ENCODE assay signal across 14 cellular contexts in the genomic region with DNA sequence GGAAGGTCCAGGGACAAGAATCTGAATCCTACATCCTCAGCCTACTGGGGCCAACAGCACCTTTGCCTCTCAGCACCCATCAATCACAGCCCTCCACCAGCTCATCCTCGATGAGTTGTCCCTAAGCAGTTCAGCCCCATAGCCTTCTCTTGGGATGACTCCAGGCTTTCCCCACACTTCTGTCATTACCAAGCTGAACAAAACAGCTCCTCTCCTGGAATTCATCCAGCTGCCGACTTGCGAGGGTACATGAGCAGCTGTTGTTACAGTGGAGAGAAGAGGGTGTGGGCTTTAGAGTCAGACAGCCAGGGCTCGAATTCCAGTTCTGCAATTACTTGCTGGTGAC.
A peak's percentile ranks its signal among the peaks of the same experiment; 100 is the strongest.
DNase-seq lines count a peak whose midpoint lies in the region; ATAC-seq and TF ChIP-seq lines count a peak whose summit lies in the region.
"Had no signal": no experiment of that assay in that cellular context is flagged by ENCODE, and none has a peak within 500 bp of the region (broad histone marks: within the 10 kb centered on the region; RNA-seq: fewer than 3 reads in every experiment).

No MANE protein-coding gene starts in this region.

- peaks cover 9% of the 10 kb centered on the region for H3K9me3 Mint-ChIP-seq in T-helper 2 cell treated with Interferon-gamma antibody and Interleukin-4, amounts not matched to agents 5 μg/mL and 100 μg/mL, for 36 hours

- H3K4me3 ChIP-seq in mucosa of descending colon: no peak overlapping the region
- H3K4me3 ChIP-seq: GM12878, upper lobe of left lung had no signal

- peak; percentile 29 for ATAC-seq in mucosa of descending colon
- no peak for ATAC-seq in GM21723 (IDR thresholded peaks at IDR 0.05; ENCODE audit: unreplicated experiment)
- ATAC-seq in HG03135 (IDR thresholded peaks at IDR 0.05; ENCODE audit: unreplicated experiment): no peak
- ATAC-seq: activated CD8-positive, alpha-beta memory T cell treated with anti-CD3 and anti-CD28 coated beads, Interleukin-2, amount 10 ng/mL, durations not matched to agents 7 days and 5 days; GM12878 had no signal

- H3K4me1 Mint-ChIP-seq in T-helper 2 cell treated with Interferon-gamma antibody and Interleukin-4, amounts not matched to agents 5 μg/mL and 100 μg/mL, for 36 hours (ENCODE audit: low read depth): no peaks in the 10 kb centered on the region
- H3K4me1 Mint-ChIP-seq: activated CD8-positive, alpha-beta memory T cell treated with anti-CD3 and anti-CD28 coated beads, Interleukin-2, amount 10 ng/mL, durations not matched to agents 7 days and 5 days; endodermal cell had no signal

- no peak for TF ChIP-seq CTCF in mucosa of descending colon (IDR thresholded peaks at IDR 0.05)

- DNase-seq in DMS 273 treated with DMSO at 0.1 percent for 48 hours (lab: John Stamatoyannopoulos, UW): peak; percentile 66
- peak; percentile 31 to 79 for DNase-seq in NCI-H446 (lab: John Stamatoyannopoulos, UW)
- DNase-seq in dermis microvascular lymphatic vessel endothelial cell (ENCODE audit: low read depth in 2 of 2): peak; percentile 11 to 71
- DNase-seq in mucosa of descending colon: no peak
- no peak for DNase-seq in RKO (ENCODE audit: low spot score)
- DNase-seq in T-helper 2 cell treated with Interferon-gamma antibody and Interleukin-4, amounts not matched to agents 5 μg/mL and 100 μg/mL, for 36 hours (ENCODE audit: low spot score): no peak
- DNase-seq: activated CD8-positive, alpha-beta memory T cell treated with anti-CD3 and anti-CD28 coated beads, Interleukin-2, amount 10 ng/mL, durations not matched to agents 7 days and 5 days; stimulated activated CD4-positive, alpha-beta T cell treated with anti-CD3 and anti-CD28 coated beads, Interleukin-12 subunit alpha, Interleukin-12 subunit beta, amount 100 ng/mL, for 4 hours had no signal

- H3K4me3 Mint-ChIP-seq in T-helper 2 cell treated with Interferon-gamma antibody and Interleukin-4, amounts not matched to agents 5 μg/mL and 100 μg/mL, for 36 hours: no peak overlapping the region
- H3K4me3 Mint-ChIP-seq: activated CD8-positive, alpha-beta memory T cell treated with anti-CD3 and anti-CD28 coated beads, Interleukin-2, amount 10 ng/mL, durations not matched to agents 7 days and 5 days; endodermal cell; nephron had no signal

- H3K27me3 Mint-ChIP-seq in T-helper 2 cell treated with Interferon-gamma antibody and Interleukin-4, amounts not matched to agents 5 μg/mL and 100 μg/mL, for 36 hours (ENCODE audit: low read depth): peaks cover 13% of the 10 kb centered on the region

- intact Hi-C loops in mucosa of descending colon (cut with DNase I, micrococcal nuclease): no loop called here

- H3K36me3 ChIP-seq in mucosa of descending colon (ENCODE audit: low read depth): no peaks in the 10 kb centered on the region
- H3K36me3 ChIP-seq: upper lobe of left lung had no signal

- H3K4me1 ChIP-seq in mucosa of descending colon (ENCODE audit: low read depth): no peaks in the 10 kb centered on the region

- peaks cover 6% of the 10 kb centered on the region for H3K9me3 ChIP-seq in mucosa of descending colon

- no peaks in the 10 kb centered on the region for H3K36me3 Mint-ChIP-seq in T-helper 2 cell treated with Interferon-gamma antibody and Interleukin-4, amounts not matched to agents 5 μg/mL and 100 μg/mL, for 36 hours (ENCODE audit: low read depth)

- no peak overlapping the region for H3K27ac Mint-ChIP-seq in T-helper 2 cell treated with Interferon-gamma antibody and Interleukin-4, amounts not matched to agents 5 μg/mL and 100 μg/mL, for 36 hours
- H3K27ac Mint-ChIP-seq: activated CD8-positive, alpha-beta memory T cell treated with anti-CD3 and anti-CD28 coated beads, Interleukin-2, amount 10 ng/mL, durations not matched to agents 7 days and 5 days; endodermal cell had no signal

Comparison
In these comparisons a context has a peak if more than half of its experiments do, and no peak if none do; other contexts are left out.
1. DNase-seq: peak in DMS 273 treated with DMSO at 0.1 percent for 48 hours (single experiment), NCI-H446 (2 of 2) and dermis microvascular lymphatic vessel endothelial cell (2 of 2); none in mucosa of descending colon (0 of 3), RKO (single experiment) and T-helper 2 cell treated with Interferon-gamma antibody and Interleukin-4, amounts not matched to agents 5 μg/mL and 100 μg/mL, for 36 hours (single experiment).